In the genomic region with DNA sequence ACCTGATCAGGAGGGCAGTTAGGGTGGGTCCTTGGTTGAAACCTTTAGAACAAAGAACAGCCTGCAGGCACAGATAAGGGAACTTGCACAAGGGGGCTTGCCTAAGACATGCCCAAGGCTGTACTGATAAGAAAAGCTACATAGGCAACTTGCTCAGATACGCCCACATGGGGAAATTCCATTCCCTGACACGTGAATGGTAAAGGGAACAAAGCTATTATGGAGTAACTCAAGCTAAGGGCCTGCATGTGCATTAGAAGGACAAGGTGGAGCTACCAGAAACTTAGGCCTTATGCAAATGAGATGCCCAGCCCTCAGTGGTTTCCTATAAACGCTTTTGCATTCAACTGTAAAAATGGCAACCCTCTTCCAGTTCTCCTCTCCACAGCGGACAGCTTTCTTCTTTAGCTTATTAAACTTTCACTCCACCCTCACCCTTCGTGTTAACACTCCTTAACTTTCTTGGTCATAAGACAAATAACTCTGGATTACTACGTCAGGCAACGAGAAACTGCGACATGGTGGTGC, we compare ENCODE assay signal across 1 cellular context.
TF ChIP-seq lines count a peak whose summit lies in the region.

No MANE protein-coding gene starts in this region.

TF ChIP-seq in K562, 482 proteins besides CTCF, POLR2A, EP300 and RAD21 (continued from another document and continues in another):
- TF ChIP-seq, protein P1, sequence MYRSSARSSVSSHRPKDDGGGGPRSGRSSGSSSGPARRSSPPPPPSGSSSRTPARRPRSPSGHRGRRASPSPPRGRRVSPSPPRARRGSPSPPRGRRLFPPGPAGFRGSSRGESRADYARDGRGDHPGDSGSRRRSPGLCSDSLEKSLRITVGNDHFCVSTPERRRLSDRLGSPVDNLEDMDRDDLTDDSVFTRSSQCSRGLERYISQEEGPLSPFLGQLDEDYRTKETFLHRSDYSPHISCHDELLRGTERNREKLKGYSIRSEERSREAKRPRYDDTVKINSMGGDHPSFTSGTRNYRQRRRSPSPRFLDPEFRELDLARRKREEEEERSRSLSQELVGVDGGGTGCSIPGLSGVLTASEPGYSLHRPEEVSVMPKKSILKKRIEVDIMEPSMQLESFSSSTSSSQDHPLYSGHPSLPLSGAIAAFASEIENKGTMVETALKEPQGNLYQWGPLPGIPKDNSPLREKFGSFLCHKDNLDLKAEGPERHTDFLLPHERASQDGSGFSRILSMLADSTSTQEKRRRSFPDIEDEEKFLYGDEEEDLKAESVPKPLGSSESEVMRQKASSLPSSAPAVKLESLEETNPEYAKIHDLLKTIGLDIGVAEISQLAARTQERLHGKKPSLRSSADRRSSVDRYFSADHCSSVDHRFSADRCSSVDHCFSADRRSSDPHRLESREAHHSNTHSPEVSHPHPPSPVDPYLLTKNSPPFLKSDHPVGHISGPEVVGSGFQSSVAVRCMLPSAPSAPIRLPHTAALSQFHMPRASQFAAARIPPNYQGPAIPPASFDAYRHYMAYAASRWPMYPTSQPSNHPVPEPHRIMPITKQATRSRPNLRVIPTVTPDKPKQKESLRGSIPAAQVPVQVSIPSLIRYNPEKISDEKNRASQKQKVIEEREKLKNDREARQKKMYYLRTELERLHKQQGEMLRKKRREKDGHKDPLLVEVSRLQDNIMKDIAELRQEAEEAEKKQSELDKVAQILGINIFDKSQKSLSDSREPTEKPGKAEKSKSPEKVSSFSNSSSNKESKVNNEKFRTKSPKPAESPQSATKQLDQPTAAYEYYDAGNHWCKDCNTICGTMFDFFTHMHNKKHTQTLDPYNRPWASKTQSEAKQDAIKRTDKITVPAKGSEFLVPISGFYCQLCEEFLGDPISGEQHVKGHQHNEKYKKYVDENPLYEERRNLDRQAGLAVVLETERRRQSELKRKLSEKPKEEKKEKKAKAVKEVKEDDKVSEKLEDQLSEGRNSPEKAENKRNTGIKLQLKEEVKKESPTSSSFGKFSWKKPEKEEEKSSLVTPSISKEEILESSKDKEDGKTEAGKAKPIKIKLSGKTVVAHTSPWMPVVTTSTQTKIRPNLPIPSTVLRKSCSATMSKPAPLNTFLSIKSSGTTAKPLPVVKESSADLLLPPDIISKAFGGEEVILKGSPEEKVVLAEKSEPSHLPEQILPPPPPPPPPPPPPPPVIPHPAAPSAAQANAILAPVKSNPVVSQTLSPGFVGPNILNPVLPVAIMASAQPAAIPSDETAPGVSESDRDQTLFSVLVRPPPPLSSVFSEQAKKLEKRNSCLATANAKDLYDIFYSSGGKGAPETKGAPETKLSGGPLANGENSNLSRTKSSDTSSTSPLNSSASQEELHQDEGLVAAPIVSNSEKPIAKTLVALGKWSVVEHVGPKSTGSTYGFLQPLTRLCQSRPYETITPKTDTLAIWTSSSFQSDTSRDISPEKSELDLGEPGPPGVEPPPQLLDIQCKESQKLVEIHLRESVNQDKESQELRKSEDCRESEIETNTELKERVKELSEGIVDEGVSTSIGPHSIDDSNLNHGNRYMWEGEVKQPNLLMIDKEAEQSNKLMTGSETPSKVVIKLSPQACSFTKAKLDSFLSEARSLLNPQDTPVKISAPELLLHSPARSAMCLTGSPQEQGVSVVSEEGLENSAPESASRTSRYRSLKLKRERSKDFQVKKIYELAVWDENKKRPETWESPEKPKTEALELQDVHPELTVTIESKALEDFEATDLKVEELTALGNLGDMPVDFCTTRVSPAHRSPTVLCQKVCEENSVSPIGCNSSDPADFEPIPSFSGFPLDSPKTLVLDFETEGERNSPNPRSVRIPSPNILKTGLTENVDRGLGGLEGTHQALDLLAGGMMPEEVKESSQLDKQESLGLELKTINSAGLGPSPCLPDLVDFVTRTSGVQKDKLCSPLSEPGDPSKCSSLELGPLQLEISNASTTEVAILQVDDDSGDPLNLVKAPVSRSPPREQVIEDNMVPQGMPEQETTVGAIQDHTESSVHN (IDR thresholded peaks at IDR 0.05; ENCODE audit: borderline replicate concordance in 1 of 2, low read depth in 1 of 2), result no peak
- no peak for TF ChIP-seq HNRNPH1 (optimal IDR thresholded peaks at IDR 0.05; ENCODE audit: low read depth, low read length)
- TF ChIP-seq NR1H2 (CRISPR knock-in tag; IDR thresholded peaks at IDR 0.05), result no peak
- TF ChIP-seq CBX8 (IDR thresholded peaks at IDR 0.05; ENCODE audit: borderline replicate concordance, extremely low read depth, low read depth, low read length, poor library complexity, severe bottlenecking), result no peak
- TF ChIP-seq, protein P2, sequence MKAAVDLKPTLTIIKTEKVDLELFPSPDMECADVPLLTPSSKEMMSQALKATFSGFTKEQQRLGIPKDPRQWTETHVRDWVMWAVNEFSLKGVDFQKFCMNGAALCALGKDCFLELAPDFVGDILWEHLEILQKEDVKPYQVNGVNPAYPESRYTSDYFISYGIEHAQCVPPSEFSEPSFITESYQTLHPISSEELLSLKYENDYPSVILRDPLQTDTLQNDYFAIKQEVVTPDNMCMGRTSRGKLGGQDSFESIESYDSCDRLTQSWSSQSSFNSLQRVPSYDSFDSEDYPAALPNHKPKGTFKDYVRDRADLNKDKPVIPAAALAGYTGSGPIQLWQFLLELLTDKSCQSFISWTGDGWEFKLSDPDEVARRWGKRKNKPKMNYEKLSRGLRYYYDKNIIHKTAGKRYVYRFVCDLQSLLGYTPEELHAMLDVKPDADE (conservative IDR thresholded peaks at IDR 0.05; ENCODE audit: control insufficient read depth, low read depth, low read length), result no peak
- 0 out of 3 replicates have a peak, but pooled peaks of 1 of the 2 experiments have one; percentile 51 for TF ChIP-seq CBX3 (IDR thresholded peaks at IDR 0.05; ENCODE audit: borderline replicate concordance in 1 of 2, low read length in 2 of 2)
- peak; percentile 68; the same call in 1 of the 2 replicates for TF ChIP-seq ZBTB7A (IDR thresholded peaks at IDR 0.05; ENCODE audit: borderline replicate concordance, control insufficient read depth, low read depth, low read length)
- TF ChIP-seq CHD1 (IDR thresholded peaks at IDR 0.05; ENCODE audit: low read length), result no peak
- TF ChIP-seq ZC3H8 (IDR thresholded peaks at IDR 0.05), result no peak
- TF ChIP-seq, protein P3, sequence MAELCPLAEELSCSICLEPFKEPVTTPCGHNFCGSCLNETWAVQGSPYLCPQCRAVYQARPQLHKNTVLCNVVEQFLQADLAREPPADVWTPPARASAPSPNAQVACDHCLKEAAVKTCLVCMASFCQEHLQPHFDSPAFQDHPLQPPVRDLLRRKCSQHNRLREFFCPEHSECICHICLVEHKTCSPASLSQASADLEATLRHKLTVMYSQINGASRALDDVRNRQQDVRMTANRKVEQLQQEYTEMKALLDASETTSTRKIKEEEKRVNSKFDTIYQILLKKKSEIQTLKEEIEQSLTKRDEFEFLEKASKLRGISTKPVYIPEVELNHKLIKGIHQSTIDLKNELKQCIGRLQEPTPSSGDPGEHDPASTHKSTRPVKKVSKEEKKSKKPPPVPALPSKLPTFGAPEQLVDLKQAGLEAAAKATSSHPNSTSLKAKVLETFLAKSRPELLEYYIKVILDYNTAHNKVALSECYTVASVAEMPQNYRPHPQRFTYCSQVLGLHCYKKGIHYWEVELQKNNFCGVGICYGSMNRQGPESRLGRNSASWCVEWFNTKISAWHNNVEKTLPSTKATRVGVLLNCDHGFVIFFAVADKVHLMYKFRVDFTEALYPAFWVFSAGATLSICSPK (IDR thresholded peaks at IDR 0.05; ENCODE audit: borderline replicate concordance), result no peak
- TF ChIP-seq, protein P4, sequence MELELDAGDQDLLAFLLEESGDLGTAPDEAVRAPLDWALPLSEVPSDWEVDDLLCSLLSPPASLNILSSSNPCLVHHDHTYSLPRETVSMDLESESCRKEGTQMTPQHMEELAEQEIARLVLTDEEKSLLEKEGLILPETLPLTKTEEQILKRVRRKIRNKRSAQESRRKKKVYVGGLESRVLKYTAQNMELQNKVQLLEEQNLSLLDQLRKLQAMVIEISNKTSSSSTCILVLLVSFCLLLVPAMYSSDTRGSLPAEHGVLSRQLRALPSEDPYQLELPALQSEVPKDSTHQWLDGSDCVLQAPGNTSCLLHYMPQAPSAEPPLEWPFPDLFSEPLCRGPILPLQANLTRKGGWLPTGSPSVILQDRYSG (tag; conservative IDR thresholded peaks at IDR 0.05; ENCODE audit: low read depth), result peak; percentile 99
- TF ChIP-seq MEF2A (IDR thresholded peaks at IDR 0.05; ENCODE audit: control insufficient read depth, low read depth, low read length), result 0 out of 2 replicates have a peak, but pooled peaks have one; percentile 5
- TF ChIP-seq, protein P5, sequence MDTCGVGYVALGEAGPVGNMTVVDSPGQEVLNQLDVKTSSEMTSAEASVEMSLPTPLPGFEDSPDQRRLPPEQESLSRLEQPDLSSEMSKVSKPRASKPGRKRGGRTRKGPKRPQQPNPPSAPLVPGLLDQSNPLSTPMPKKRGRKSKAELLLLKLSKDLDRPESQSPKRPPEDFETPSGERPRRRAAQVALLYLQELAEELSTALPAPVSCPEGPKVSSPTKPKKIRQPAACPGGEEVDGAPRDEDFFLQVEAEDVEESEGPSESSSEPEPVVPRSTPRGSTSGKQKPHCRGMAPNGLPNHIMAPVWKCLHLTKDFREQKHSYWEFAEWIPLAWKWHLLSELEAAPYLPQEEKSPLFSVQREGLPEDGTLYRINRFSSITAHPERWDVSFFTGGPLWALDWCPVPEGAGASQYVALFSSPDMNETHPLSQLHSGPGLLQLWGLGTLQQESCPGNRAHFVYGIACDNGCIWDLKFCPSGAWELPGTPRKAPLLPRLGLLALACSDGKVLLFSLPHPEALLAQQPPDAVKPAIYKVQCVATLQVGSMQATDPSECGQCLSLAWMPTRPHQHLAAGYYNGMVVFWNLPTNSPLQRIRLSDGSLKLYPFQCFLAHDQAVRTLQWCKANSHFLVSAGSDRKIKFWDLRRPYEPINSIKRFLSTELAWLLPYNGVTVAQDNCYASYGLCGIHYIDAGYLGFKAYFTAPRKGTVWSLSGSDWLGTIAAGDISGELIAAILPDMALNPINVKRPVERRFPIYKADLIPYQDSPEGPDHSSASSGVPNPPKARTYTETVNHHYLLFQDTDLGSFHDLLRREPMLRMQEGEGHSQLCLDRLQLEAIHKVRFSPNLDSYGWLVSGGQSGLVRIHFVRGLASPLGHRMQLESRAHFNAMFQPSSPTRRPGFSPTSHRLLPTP (IDR thresholded peaks at IDR 0.05; ENCODE audit: borderline replicate concordance, extremely low read depth, insufficient read length), result no peak
- TF ChIP-seq, protein P6, sequence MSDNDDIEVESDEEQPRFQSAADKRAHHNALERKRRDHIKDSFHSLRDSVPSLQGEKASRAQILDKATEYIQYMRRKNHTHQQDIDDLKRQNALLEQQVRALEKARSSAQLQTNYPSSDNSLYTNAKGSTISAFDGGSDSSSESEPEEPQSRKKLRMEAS (CRISPR knock-in tag; IDR thresholded peaks at IDR 0.05), result no peak
- TF ChIP-seq NFIX (CRISPR knock-in tag; IDR thresholded peaks at IDR 0.05; ENCODE audit: low read depth), result peak; percentile 62; the same call in 1 of the 2 replicates
- TF ChIP-seq, protein P7, sequence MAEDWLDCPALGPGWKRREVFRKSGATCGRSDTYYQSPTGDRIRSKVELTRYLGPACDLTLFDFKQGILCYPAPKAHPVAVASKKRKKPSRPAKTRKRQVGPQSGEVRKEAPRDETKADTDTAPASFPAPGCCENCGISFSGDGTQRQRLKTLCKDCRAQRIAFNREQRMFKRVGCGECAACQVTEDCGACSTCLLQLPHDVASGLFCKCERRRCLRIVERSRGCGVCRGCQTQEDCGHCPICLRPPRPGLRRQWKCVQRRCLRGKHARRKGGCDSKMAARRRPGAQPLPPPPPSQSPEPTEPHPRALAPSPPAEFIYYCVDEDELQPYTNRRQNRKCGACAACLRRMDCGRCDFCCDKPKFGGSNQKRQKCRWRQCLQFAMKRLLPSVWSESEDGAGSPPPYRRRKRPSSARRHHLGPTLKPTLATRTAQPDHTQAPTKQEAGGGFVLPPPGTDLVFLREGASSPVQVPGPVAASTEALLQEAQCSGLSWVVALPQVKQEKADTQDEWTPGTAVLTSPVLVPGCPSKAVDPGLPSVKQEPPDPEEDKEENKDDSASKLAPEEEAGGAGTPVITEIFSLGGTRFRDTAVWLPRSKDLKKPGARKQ (CRISPR knock-in tag; IDR thresholded peaks at IDR 0.05), result 0 out of 2 replicates have a peak, but pooled peaks have one; percentile 20
- TF ChIP-seq, protein P8, sequence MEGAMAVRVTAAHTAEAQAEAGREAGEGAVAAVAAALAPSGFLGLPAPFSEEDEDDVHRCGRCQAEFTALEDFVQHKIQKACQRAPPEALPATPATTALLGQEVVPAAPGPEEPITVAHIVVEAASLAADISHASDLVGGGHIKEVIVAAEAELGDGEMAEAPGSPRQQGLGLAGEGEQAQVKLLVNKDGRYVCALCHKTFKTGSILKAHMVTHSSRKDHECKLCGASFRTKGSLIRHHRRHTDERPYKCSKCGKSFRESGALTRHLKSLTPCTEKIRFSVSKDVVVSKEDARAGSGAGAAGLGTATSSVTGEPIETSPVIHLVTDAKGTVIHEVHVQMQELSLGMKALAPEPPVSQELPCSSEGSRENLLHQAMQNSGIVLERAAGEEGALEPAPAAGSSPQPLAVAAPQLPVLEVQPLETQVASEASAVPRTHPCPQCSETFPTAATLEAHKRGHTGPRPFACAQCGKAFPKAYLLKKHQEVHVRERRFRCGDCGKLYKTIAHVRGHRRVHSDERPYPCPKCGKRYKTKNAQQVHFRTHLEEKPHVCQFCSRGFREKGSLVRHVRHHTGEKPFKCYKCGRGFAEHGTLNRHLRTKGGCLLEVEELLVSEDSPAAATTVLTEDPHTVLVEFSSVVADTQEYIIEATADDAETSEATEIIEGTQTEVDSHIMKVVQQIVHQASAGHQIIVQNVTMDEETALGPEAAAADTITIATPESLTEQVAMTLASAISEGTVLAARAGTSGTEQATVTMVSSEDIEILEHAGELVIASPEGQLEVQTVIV (CRISPR knock-in tag; IDR thresholded peaks at IDR 0.05; ENCODE audit: borderline replicate concordance), result peak; percentile 72; the same call in 1 of the 2 replicates
- TF ChIP-seq, protein P9, sequence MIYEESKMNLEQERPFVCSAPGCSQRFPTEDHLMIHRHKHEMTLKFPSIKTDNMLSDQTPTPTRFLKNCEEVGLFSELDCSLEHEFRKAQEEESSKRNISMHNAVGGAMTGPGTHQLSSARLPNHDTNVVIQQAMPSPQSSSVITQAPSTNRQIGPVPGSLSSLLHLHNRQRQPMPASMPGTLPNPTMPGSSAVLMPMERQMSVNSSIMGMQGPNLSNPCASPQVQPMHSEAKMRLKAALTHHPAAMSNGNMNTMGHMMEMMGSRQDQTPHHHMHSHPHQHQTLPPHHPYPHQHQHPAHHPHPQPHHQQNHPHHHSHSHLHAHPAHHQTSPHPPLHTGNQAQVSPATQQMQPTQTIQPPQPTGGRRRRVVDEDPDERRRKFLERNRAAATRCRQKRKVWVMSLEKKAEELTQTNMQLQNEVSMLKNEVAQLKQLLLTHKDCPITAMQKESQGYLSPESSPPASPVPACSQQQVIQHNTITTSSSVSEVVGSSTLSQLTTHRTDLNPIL (CRISPR knock-in tag; IDR thresholded peaks at IDR 0.05), result peak; percentile 87
- 0 out of 2 replicates have a peak, but pooled peaks have one; percentile 14 for TF ChIP-seq FOSL1 (tag; conservative IDR thresholded peaks at IDR 0.05)
- TF ChIP-seq, protein P10, sequence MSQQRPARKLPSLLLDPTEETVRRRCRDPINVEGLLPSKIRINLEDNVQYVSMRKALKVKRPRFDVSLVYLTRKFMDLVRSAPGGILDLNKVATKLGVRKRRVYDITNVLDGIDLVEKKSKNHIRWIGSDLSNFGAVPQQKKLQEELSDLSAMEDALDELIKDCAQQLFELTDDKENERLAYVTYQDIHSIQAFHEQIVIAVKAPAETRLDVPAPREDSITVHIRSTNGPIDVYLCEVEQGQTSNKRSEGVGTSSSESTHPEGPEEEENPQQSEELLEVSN (IDR thresholded peaks at IDR 0.05; ENCODE audit: borderline replicate concordance in 1 of 2, extremely low read depth in 1 of 2, insufficient read depth in 1 of 2, insufficient read length in 1 of 2, low read depth in 1 of 2, low read length in 1 of 2, poor library complexity in 1 of 2, severe bottlenecking in 1 of 2), result peak in 1 of 2 experiments; percentile 22
- TF ChIP-seq, protein P11, sequence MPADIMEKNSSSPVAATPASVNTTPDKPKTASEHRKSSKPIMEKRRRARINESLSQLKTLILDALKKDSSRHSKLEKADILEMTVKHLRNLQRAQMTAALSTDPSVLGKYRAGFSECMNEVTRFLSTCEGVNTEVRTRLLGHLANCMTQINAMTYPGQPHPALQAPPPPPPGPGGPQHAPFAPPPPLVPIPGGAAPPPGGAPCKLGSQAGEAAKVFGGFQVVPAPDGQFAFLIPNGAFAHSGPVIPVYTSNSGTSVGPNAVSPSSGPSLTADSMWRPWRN (IDR thresholded peaks at IDR 0.05; ENCODE audit: low read depth), result peak; percentile 63; the same call in 1 of the 2 replicates
- no peak for TF ChIP-seq TARDBP (IDR thresholded peaks at IDR 0.05)
- TF ChIP-seq ELF1 (tag; IDR thresholded peaks at IDR 0.05), result peak; percentile 60
